Comparison of ENCODE assay signal across 11 cellular contexts in genomic region chr22:46622081-46622521, GRCh38. TPM values are rescaled to one million over a fixed set of nuclear protein-coding genes. Genes with fewer than 3 reads are reported as not detected.
A peak's percentile ranks its signal among the peaks of the same experiment; 100 is the strongest.
DNase-seq lines count a peak whose midpoint lies in the region; ATAC-seq, FAIRE-seq and TF ChIP-seq lines count a peak whose summit lies in the region.
"Had no signal": no experiment of that assay in that cellular context is flagged by ENCODE, and none has a peak within 500 bp of the region (broad histone marks: within the 10 kb centered on the region; RNA-seq: fewer than 3 reads in every experiment).

No MANE protein-coding gene starts in this region.

- no TSS peak for BruUV-seq in endothelial cell of umbilical vein (replicated peaks; lab: Mats Ljungman, UMichigan)

- TF ChIP-seq CTCF in endothelial cell of umbilical vein (IDR thresholded peaks at IDR 0.05; ENCODE audit: extremely low read depth in 1 of 2, insufficient read depth in 1 of 2, low read depth in 1 of 2, low read length in 2 of 2) = no peak

- H3K27me3 Mint-ChIP-seq in naive B cell = no peaks in the 10 kb centered on the region
- no peaks in the 10 kb centered on the region for H3K27me3 Mint-ChIP-seq in activated CD4-positive, alpha-beta T cell treated with anti-CD3 and anti-CD28 coated beads, Interleukin-2, amount 10 ng/mL, durations not matched to agents 7 days and 5 days

- peak overlapping the region; percentile 58 for H3K4me3 ChIP-seq in BLaER1
- no peak overlapping the region for H3K4me3 ChIP-seq in endothelial cell of umbilical vein (replicated peaks in 1 of 3; ENCODE audit: insufficient read depth in 1 of 3, low read depth in 1 of 3, low read length in 3 of 3)
- H3K4me3 ChIP-seq in Karpas-422 (ENCODE audit: low read length) = no peak overlapping the region
- H3K4me3 ChIP-seq: lung had no signal

- CTCF ChIA-PET in endothelial cell of umbilical vein (lab: Charles Lee) = interaction anchor here (1.8 kb wide), 1 partner anchor 254 kb away, joined by 5 read pairs; no protein-coding TSS in a partner anchor
- CTCF ChIA-PET in activated CD4-positive, alpha-beta T cell treated with anti-CD3 and anti-CD28 coated beads, Interleukin-2, amount 10 ng/mL, durations not matched to agents 7 days and 5 days (lab: Charles Lee) = no interaction called here

- no peak for FAIRE-seq in endothelial cell of umbilical vein (lab: Jason Lieb, UNC)

- peak overlapping the region; percentile 94 for H3K27ac ChIP-seq in BLaER1
- no peak overlapping the region for H3K27ac ChIP-seq in endothelial cell of umbilical vein (ENCODE audit: insufficient read depth, low read depth, low read length)
- H3K27ac ChIP-seq in Karpas-422 (ENCODE audit: low read length) = no peak overlapping the region

- TF ChIP-seq POLR2A in endothelial cell of umbilical vein (IDR thresholded peaks at IDR 0.05; ENCODE audit: low read depth, low read length) = no peak

- H3K4me2 ChIP-seq in BLaER1 = peak overlapping the region; percentile 87
- H3K4me2 ChIP-seq in endothelial cell of umbilical vein (ENCODE audit: insufficient read depth, low read length) = no peak overlapping the region
- no peak overlapping the region for H3K4me2 ChIP-seq in Karpas-422 (ENCODE audit: low read depth, low read length, poor library complexity, severe bottlenecking)

- H3K9me3 ChIP-seq in BLaER1 (no peaks in the 10 kb centered on the region), endothelial cell of umbilical vein (replicated peaks; ENCODE audit: control insufficient read depth, insufficient read depth, low read length) (no peaks in the 10 kb centered on the region), Karpas-422 (ENCODE audit: low read length) (no peaks in the 10 kb centered on the region)

- H3K36me3 ChIP-seq in BLaER1 (peaks cover 14% of the 10 kb centered on the region), endothelial cell of umbilical vein (ENCODE audit: control insufficient read depth in 2 of 2, extremely low read depth in 1 of 2, insufficient read depth in 2 of 2, low read length in 2 of 2) (no peaks in the 10 kb centered on the region), Karpas-422 (ENCODE audit: insufficient read depth, low read length) (no peaks in the 10 kb centered on the region)

- dilution Hi-C loops in endothelial cell of umbilical vein (cut with MboI; ENCODE audit: extremely low pct_ligation_motif_present, low sequenced_read_pairs) = no loop called here

- H3K27ac Mint-ChIP-seq in naive B cell = peak overlapping the region in 3 of 6 donors; percentile 77 to 80 (median 80)
- no peak overlapping the region for H3K27ac Mint-ChIP-seq in activated CD4-positive, alpha-beta T cell treated with anti-CD3 and anti-CD28 coated beads, Interleukin-2, amount 10 ng/mL, durations not matched to agents 7 days and 5 days

- H3K79me2 ChIP-seq in endothelial cell of umbilical vein (ENCODE audit: control insufficient read depth, insufficient read depth, low read length) = no peaks in the 10 kb centered on the region
- peaks cover 83% of the 10 kb centered on the region for H3K79me2 ChIP-seq in Karpas-422 (ENCODE audit: low read length)

- H3K9me2 ChIP-seq in Karpas-422 (replicated peaks; ENCODE audit: insufficient read depth, low read length) = no peaks in the 10 kb centered on the region

- POLR2A ChIA-PET in endothelial cell of umbilical vein (lab: Charles Lee) = no interaction called here
- POLR2A ChIA-PET in activated CD4-positive, alpha-beta T cell treated with anti-CD3 and anti-CD28 coated beads, Interleukin-2, amount 10 ng/mL, durations not matched to agents 7 days and 5 days (lab: Charles Lee) = no interaction called here

- no peaks in the 10 kb centered on the region for H3K9me1 ChIP-seq in endothelial cell of umbilical vein (replicated peaks; ENCODE audit: control insufficient read depth, extremely low read depth, insufficient read depth, low read length)

- peaks cover 36 to 59% (median 53%) of the 10 kb centered on the region in 3 donors for H3K4me1 Mint-ChIP-seq in naive B cell
- H3K4me1 Mint-ChIP-seq in activated CD4-positive, alpha-beta T cell treated with anti-CD3 and anti-CD28 coated beads, Interleukin-2, amount 10 ng/mL, durations not matched to agents 7 days and 5 days = peaks cover 3% of the 10 kb centered on the region

- peak overlapping the region in 7 of 8 donors; percentile 51 to 81 (median 63) for H3K4me3 Mint-ChIP-seq in naive B cell
- no peak overlapping the region for H3K4me3 Mint-ChIP-seq in activated CD4-positive, alpha-beta T cell treated with anti-CD3 and anti-CD28 coated beads, Interleukin-2, amount 10 ng/mL, durations not matched to agents 7 days and 5 days

- peak overlapping the region; percentile 75 for H3K9ac ChIP-seq in BLaER1
- peak overlapping the region; percentile 9 for H3K9ac ChIP-seq in endothelial cell of umbilical vein (replicated peaks; ENCODE audit: extremely low read depth, insufficient read depth, low read length)
- no peak overlapping the region for H3K9ac ChIP-seq in Karpas-422 (ENCODE audit: low read length)

- DNase-seq in NOMO-1 (lab: John Stamatoyannopoulos, UW; ENCODE audit: unreplicated experiment in 2 of 2) = peak; percentile 57 to 69
- DNase-seq in endothelial cell of umbilical vein (ENCODE audit: low read depth, low spot score) = peak; percentile 19
- DNase-seq in naive B cell = no peak
- DNase-seq in activated CD4-positive, alpha-beta T cell treated with anti-CD3 and anti-CD28 coated beads, Interleukin-2, amount 10 ng/mL, durations not matched to agents 7 days and 5 days = no peak
- DNase-seq in Karpas-422 = no peak
- DNase-seq in stimulated activated naive CD4-positive, alpha-beta T cell (lab: John Stamatoyannopoulos, UW) = no peak
- DNase-seq: NCI-H2171, SW 1271 had no signal

- H2AFZ ChIP-seq in endothelial cell of umbilical vein (ENCODE audit: low read depth, low read length) (peak overlapping the region; percentile 42), Karpas-422 (ENCODE audit: low read length) (no peak overlapping the region)

- ATAC-seq in naive B cell (ENCODE audit: low read depth in 2 of 2) = peak; percentile 28 to 35
- no peak for ATAC-seq in GM21423 (IDR thresholded peaks at IDR 0.05; ENCODE audit: unreplicated experiment)

- H3K9me3 Mint-ChIP-seq in naive B cell = no peaks in the 10 kb centered on the region
- no peaks in the 10 kb centered on the region for H3K9me3 Mint-ChIP-seq in activated CD4-positive, alpha-beta T cell treated with anti-CD3 and anti-CD28 coated beads, Interleukin-2, amount 10 ng/mL, durations not matched to agents 7 days and 5 days

- H4K20me1 ChIP-seq in BLaER1 (peaks cover 56% of the 10 kb centered on the region), endothelial cell of umbilical vein (replicated peaks; ENCODE audit: control insufficient read depth, extremely low read depth, insufficient read depth, low read length) (no peaks in the 10 kb centered on the region), Karpas-422 (ENCODE audit: insufficient read depth, low read depth, low read length) (peaks cover 22% of the 10 kb centered on the region; the same call in 1 of the 2 replicates)

- intact Hi-C loops in endothelial cell of umbilical vein (cut with micrococcal nuclease) = no loop called here

- H3K27me3 ChIP-seq in BLaER1 (no peaks in the 10 kb centered on the region), endothelial cell of umbilical vein (ENCODE audit: control insufficient read depth in 2 of 2, insufficient read depth in 2 of 2, low read length in 2 of 2) (no peaks in the 10 kb centered on the region), Karpas-422 (ENCODE audit: low read length) (no peaks in the 10 kb centered on the region)

- H3K4me1 ChIP-seq in BLaER1 = peaks cover 100% of the 10 kb centered on the region
- peaks cover 4% of the 10 kb centered on the region for H3K4me1 ChIP-seq in endothelial cell of umbilical vein (ENCODE audit: control insufficient read depth, extremely low read depth, insufficient read depth, low read length)
- peaks cover 42% of the 10 kb centered on the region for H3K4me1 ChIP-seq in Karpas-422 (ENCODE audit: low read length)

- H3K36me3 Mint-ChIP-seq in naive B cell = no peaks in the 10 kb centered on the region
- H3K36me3 Mint-ChIP-seq in activated CD4-positive, alpha-beta T cell treated with anti-CD3 and anti-CD28 coated beads, Interleukin-2, amount 10 ng/mL, durations not matched to agents 7 days and 5 days (ENCODE audit: low read depth) = no peaks in the 10 kb centered on the region

TF ChIP-seq in endothelial cell of umbilical vein, 7 proteins besides CTCF, POLR2A, EP300 and RAD21:
- TF ChIP-seq MAX (IDR thresholded peaks at IDR 0.05; ENCODE audit: insufficient read depth, insufficient read length) (no peak), POLR2AphosphoS5 (IDR thresholded peaks at IDR 0.05; ENCODE audit: insufficient read depth, low read depth, low read length) (no peak), MYC (IDR thresholded peaks at IDR 0.05; ENCODE audit: low read depth, low read length) (no peak), FOS (IDR thresholded peaks at IDR 0.05; ENCODE audit: borderline replicate concordance, insufficient read depth, low read length) (no peak)

RNA-seq across cellular contexts. Expression of gene GRAMD4, which starts 1.9 kb away (rescaled TPM):
- 14.8 and 17.3 TPM in 2 replicates for total RNA-seq in endothelial cell of umbilical vein
- polyA plus RNA-seq in endothelial cell of umbilical vein (5.9 and 7.1 TPM in 2 replicates), naive B cell (ENCODE audit: low read depth in 6 of 6) (10 to 100 TPM in 1 of 6 donors, 1 to 10 TPM in 5; 4.0 to 12.5 (median 6.9) TPM)
- 5.2 and 7.8 TPM in 2 replicates for polyA plus RNA-seq in endothelial cell of umbilical vein (2011; cell fraction: cytosol; rRNA removed)
- 12.6 and 22.0 TPM in 2 replicates for polyA plus RNA-seq in endothelial cell of umbilical vein (2011; cell fraction: nucleus; rRNA removed)
- polyA plus RNA-seq in endothelial cell of umbilical vein (2012) = 6.1 and 12.4 TPM in 2 replicates
- polyA minus RNA-seq in endothelial cell of umbilical vein = 13.8 and 35.4 TPM in 2 replicates
- 7.1 TPM for polyA minus RNA-seq in endothelial cell of umbilical vein (2011; cell fraction: cytosol; rRNA and poly(A)+ RNA removed)
- 9.3 and 14.8 TPM in 2 replicates for polyA minus RNA-seq in endothelial cell of umbilical vein (2011; cell fraction: nucleus; rRNA and poly(A)+ RNA removed)
- total RNA-seq in activated CD4-positive, alpha-beta T cell treated with anti-CD3 and anti-CD28 coated beads, Interleukin-2, amount 10 ng/mL, durations not matched to agents 7 days and 5 days = 10 to 100 TPM; 40.8 to 43.2 TPM
- total RNA-seq in Karpas-422 (2014; rRNA removed; shearing (Covaris generic); ENCODE audit: low replicate concordance) = 29.0 and 43.1 TPM in 2 replicates

Comparison
In these comparisons a context has a peak if more than half of its experiments do, and no peak if none do; other contexts are left out.
1. DNase-seq: peak in NOMO-1 (2 of 2) and endothelial cell of umbilical vein (single experiment); none in naive B cell (single experiment), activated CD4-positive, alpha-beta T cell treated with anti-CD3 and anti-CD28 coated beads, Interleukin-2, amount 10 ng/mL, durations not matched to agents 7 days and 5 days (single experiment), Karpas-422 (single experiment) and stimulated activated naive CD4-positive, alpha-beta T cell (0 of 6).